9 cellular contexts compared by ENCODE assay signal in genomic region chr9:106860731-106861584, GRCh38. TPM values are rescaled to one million over a fixed set of nuclear protein-coding genes. Genes with fewer than 3 reads are reported as not detected.
A peak's percentile ranks its signal among the peaks of the same experiment; 100 is the strongest.
DNase-seq lines count a peak whose midpoint lies in the region; ATAC-seq and TF ChIP-seq lines count a peak whose summit lies in the region.
"Had no signal": no experiment of that assay in that cellular context is flagged by ENCODE, and none has a peak within 500 bp of the region (broad histone marks: within the 10 kb centered on the region; RNA-seq: fewer than 3 reads in every experiment).

No MANE protein-coding gene starts in this region.

- DNase-seq in DMS79 treated with DMSO at 0.1 percent for 48 hours (lab: John Stamatoyannopoulos, UW) (peak; percentile 24), DMS79 (lab: John Stamatoyannopoulos, UW) (no peak), T-cell (no peak), cardiac muscle cell (ENCODE audit: low read depth in 1 of 2, low spot score in 1 of 2) (peak; percentile 49 to 55), progenitor cell of endocrine pancreas (ENCODE audit: low spot score, unreplicated experiment) (no peak), GM10248 (ENCODE audit: extremely low spot score) (no peak)

- H3K9me3 ChIP-seq in cardiac muscle cell (ENCODE audit: low read depth): no peaks in the 10 kb centered on the region

- TF ChIP-seq CTCF in cardiac muscle cell (IDR thresholded peaks at IDR 0.05; ENCODE audit: low read depth, low read length): no peak
- no peak for TF ChIP-seq CTCF in progenitor cell of endocrine pancreas (IDR thresholded peaks at IDR 0.05; ENCODE audit: unreplicated experiment)
- no peak for TF ChIP-seq CTCF in GM10248 (IDR thresholded peaks at IDR 0.05; ENCODE audit: control extremely low read depth, extremely low read depth, low read depth, missing control alignments)

- H3K4me1 Mint-ChIP-seq in T-cell (peaks cover 27 to 44% (median 29%) of the 10 kb centered on the region in 3 donors), progenitor cell of endocrine pancreas (ENCODE audit: low read depth) (peaks cover 35% of the 10 kb centered on the region)

- H3K9me3 Mint-ChIP-seq in T-cell (no peaks in the 10 kb centered on the region), progenitor cell of endocrine pancreas (ENCODE audit: low read depth) (no peaks in the 10 kb centered on the region)

- no peak overlapping the region for H3K27ac ChIP-seq in cardiac muscle cell
- H3K27ac ChIP-seq: SK-N-MC had no signal

- H3K36me3 Mint-ChIP-seq in T-cell (no peaks in the 10 kb centered on the region), progenitor cell of endocrine pancreas (ENCODE audit: insufficient read depth) (no peaks in the 10 kb centered on the region)

- H3K4me3 Mint-ChIP-seq in T-cell: peak overlapping the region in 2 of 3 donors; percentile 28 to 87
- peak overlapping the region; percentile 98 for H3K4me3 Mint-ChIP-seq in progenitor cell of endocrine pancreas (ENCODE audit: low read depth)

- H3K27me3 Mint-ChIP-seq in T-cell: peaks cover 67 to 73% of the 10 kb centered on the region in 2 donors
- peaks cover 21% of the 10 kb centered on the region for H3K27me3 Mint-ChIP-seq in progenitor cell of endocrine pancreas

- H3K27ac Mint-ChIP-seq in T-cell (peak overlapping the region in 1 of 2 donors; percentile 71), progenitor cell of endocrine pancreas (peak overlapping the region; percentile 91)

- H3K4me3 ChIP-seq in cardiac muscle cell: peak overlapping the region; percentile 61
- H3K4me3 ChIP-seq: SK-N-MC had no signal

- no peaks in the 10 kb centered on the region for H3K4me1 ChIP-seq in cardiac muscle cell (ENCODE audit: low read depth)

- H3K27me3 ChIP-seq in cardiac muscle cell: no peaks in the 10 kb centered on the region

- no peaks in the 10 kb centered on the region for H3K36me3 ChIP-seq in cardiac muscle cell

- CTCF ChIA-PET in T-cell (lab: Charles Lee): interaction anchor here in 1 of 2 donors (0.6 kb wide), 1 partner anchor 167 kb away, joined by 3 read pairs; no protein-coding TSS in a partner anchor
- CTCF ChIA-PET in GM10248 (lab: Yijun Ruan, JAX): no interaction called here

- POLR2A ChIA-PET in T-cell (lab: Charles Lee): no interaction called here
- POLR2A ChIA-PET in GM10248 (lab: Yijun Ruan, JAX): no interaction called here

- ATAC-seq in T-cell (replicated peaks in 1 of 4) (no peak), GM18909 (IDR thresholded peaks at IDR 0.05; ENCODE audit: poor library complexity, unreplicated experiment) (no peak), HG03045 (IDR thresholded peaks at IDR 0.05; ENCODE audit: unreplicated experiment) (no peak)

RNA-seq across cellular contexts. Expression of gene ZNF462, which starts 2.0 kb away (rescaled TPM):
- 1 to 10 TPM; 1.1 to 5.3 (median 2.5) TPM for total RNA-seq in T-cell
- 28.9 and 36.8 TPM in 2 replicates for total RNA-seq in cardiac muscle cell
- 11.4 and 12.7 TPM in 2 replicates for polyA plus RNA-seq in cardiac muscle cell
- total RNA-seq in progenitor cell of endocrine pancreas: 102 and 103 TPM in 2 replicates

Comparison
In these comparisons a context has a peak if more than half of its experiments do, and no peak if none do; other contexts are left out.
1. DNase-seq: peak in DMS79 treated with DMSO at 0.1 percent for 48 hours (single experiment) and cardiac muscle cell (2 of 2); none in DMS79 (single experiment), T-cell (0 of 34), progenitor cell of endocrine pancreas (single experiment) and GM10248 (single experiment).